14 cellular contexts compared by ENCODE assay signal in the genomic region with DNA sequence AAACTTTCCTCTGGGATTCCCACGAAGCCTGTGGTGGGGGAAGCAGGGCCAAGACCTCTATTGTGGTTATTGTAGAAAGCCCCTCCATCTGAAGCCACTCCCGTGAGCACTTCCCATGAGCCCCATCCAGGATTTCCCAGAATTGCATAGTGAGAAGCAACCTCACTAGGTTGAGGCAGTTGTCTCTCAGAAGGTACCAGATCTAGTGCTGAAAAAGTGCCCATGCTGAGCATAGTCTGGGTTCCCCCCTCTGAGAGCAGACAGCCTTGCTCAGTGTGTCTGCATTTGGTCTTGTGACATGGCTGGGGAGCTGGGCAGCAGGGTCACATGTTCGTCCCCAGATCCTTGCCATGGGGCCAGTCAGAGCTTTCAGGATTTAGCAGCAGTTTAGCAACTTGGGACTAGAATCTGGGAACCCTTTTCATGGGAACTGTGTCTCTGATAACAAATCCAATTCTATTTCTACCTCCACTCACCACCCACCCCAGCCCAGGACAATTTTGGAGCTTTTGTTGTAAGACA. TPM values are rescaled to one million over a fixed set of nuclear protein-coding genes. Genes with fewer than 3 reads are reported as not detected.
DNase-seq lines count a peak whose midpoint lies in the region; ATAC-seq and TF ChIP-seq lines count a peak whose summit lies in the region.
"Had no signal": no experiment of that assay in that cellular context is flagged by ENCODE, and none has a peak within 500 bp of the region (broad histone marks: within the 10 kb centered on the region; RNA-seq: fewer than 3 reads in every experiment).

No MANE protein-coding gene starts in this region.

- H3K27me3 Mint-ChIP-seq in activated CD4-positive, alpha-beta memory T cell treated with anti-CD3 and anti-CD28 coated beads, Interleukin-2, amount 10 ng/mL, durations not matched to agents 7 days and 5 days = no peaks in the 10 kb centered on the region
- H3K27me3 Mint-ChIP-seq in activated CD4-positive, alpha-beta memory T cell treated with anti-CD3 and anti-CD28 coated beads for 36 hours = no peaks in the 10 kb centered on the region
- H3K27me3 Mint-ChIP-seq: activated naive CD8-positive, alpha-beta T cell treated with anti-CD3 and anti-CD28 coated beads for 36 hours; effector memory CD8-positive, alpha-beta T cell; naive thymus-derived CD8-positive, alpha-beta T cell had no signal

- no peak overlapping the region for H3K4me3 ChIP-seq in thoracic aorta
- no peak overlapping the region for H3K4me3 ChIP-seq in brain microvascular endothelial cell (ENCODE audit: low read depth, low read length)

- peaks cover 18% of the 10 kb centered on the region for H3K36me3 ChIP-seq in thoracic aorta
- no peaks in the 10 kb centered on the region for H3K36me3 ChIP-seq in brain microvascular endothelial cell (replicated peaks)

- POLR2A ChIA-PET in activated CD4-positive, alpha-beta memory T cell treated with anti-CD3 and anti-CD28 coated beads, Interleukin-2, amount 10 ng/mL, durations not matched to agents 7 days and 5 days (lab: Charles Lee) = no interaction called here
- POLR2A ChIA-PET in activated CD4-positive, alpha-beta memory T cell treated with anti-CD3 and anti-CD28 coated beads for 36 hours (lab: Charles Lee) = no interaction called here

- H3K9me3 Mint-ChIP-seq in activated CD4-positive, alpha-beta memory T cell treated with anti-CD3 and anti-CD28 coated beads, Interleukin-2, amount 10 ng/mL, durations not matched to agents 7 days and 5 days = no peaks in the 10 kb centered on the region
- no peaks in the 10 kb centered on the region for H3K9me3 Mint-ChIP-seq in activated CD4-positive, alpha-beta memory T cell treated with anti-CD3 and anti-CD28 coated beads for 36 hours
- H3K9me3 Mint-ChIP-seq: activated naive CD8-positive, alpha-beta T cell treated with anti-CD3 and anti-CD28 coated beads for 36 hours; effector memory CD8-positive, alpha-beta T cell; naive thymus-derived CD8-positive, alpha-beta T cell had no signal

- H3K27ac ChIP-seq in epithelial cell of prostate (peak overlapping the region; percentile 80), thoracic aorta (peak overlapping the region; percentile 85 to 89), brain microvascular endothelial cell (no peak overlapping the region)

- H3K27me3 ChIP-seq in thoracic aorta (replicated peaks; ENCODE audit: insufficient read depth) = no peaks in the 10 kb centered on the region
- H3K27me3 ChIP-seq in brain microvascular endothelial cell (replicated peaks) = no peaks in the 10 kb centered on the region

- H3K9me3 ChIP-seq in thoracic aorta = no peaks in the 10 kb centered on the region

- H3K4me1 ChIP-seq in thoracic aorta (ENCODE audit: control insufficient read depth in 1 of 2, low read depth in 2 of 2) = peaks cover 32 to 46% of the 10 kb centered on the region in 2 donors

- CTCF ChIA-PET in activated CD4-positive, alpha-beta memory T cell treated with anti-CD3 and anti-CD28 coated beads, Interleukin-2, amount 10 ng/mL, durations not matched to agents 7 days and 5 days (lab: Charles Lee) = interaction anchor here (1.6 kb wide), 1 partner anchor 220 kb away, joined by 4 read pairs; no protein-coding TSS in a partner anchor
- CTCF ChIA-PET in activated CD4-positive, alpha-beta memory T cell treated with anti-CD3 and anti-CD28 coated beads for 36 hours (lab: Charles Lee) = interaction anchor here (0.6 to 12.3 kb wide), 4 partner anchors 10 to 309 kb away, joined by 3 to 184 read pairs (median 4); no protein-coding TSS in a partner anchor

- no peak for DNase-seq in activated CD4-positive, alpha-beta memory T cell treated with anti-CD3 and anti-CD28 coated beads, Interleukin-2, amount 10 ng/mL, durations not matched to agents 7 days and 5 days
- no peak for DNase-seq in activated CD4-positive, alpha-beta memory T cell treated with anti-CD3 and anti-CD28 coated beads for 36 hours
- DNase-seq in epithelial cell of prostate (ENCODE audit: low read depth, low spot score) (no peak), midbrain (lab: John Stamatoyannopoulos, UW) (peak; percentile 77), thoracic aorta (ENCODE audit: low spot score) (no peak), NCI-H510A treated with DMSO at 0.1 percent for 48 hours (lab: John Stamatoyannopoulos, UW) (no peak), brain microvascular endothelial cell (no peak)
- DNase-seq: activated naive CD8-positive, alpha-beta T cell treated with anti-CD3 and anti-CD28 coated beads for 36 hours; effector memory CD8-positive, alpha-beta T cell; naive thymus-derived CD8-positive, alpha-beta T cell; NCI-H146; NCI-H774; stimulated activated naive CD4-positive, alpha-beta T cell treated with Interleukin-2 at 50 U/mL for 16 hours had no signal

- peaks cover 27% of the 10 kb centered on the region for H3K4me1 Mint-ChIP-seq in activated CD4-positive, alpha-beta memory T cell treated with anti-CD3 and anti-CD28 coated beads, Interleukin-2, amount 10 ng/mL, durations not matched to agents 7 days and 5 days
- H3K4me1 Mint-ChIP-seq in activated CD4-positive, alpha-beta memory T cell treated with anti-CD3 and anti-CD28 coated beads for 36 hours (ENCODE audit: low read depth) = no peaks in the 10 kb centered on the region
- H3K4me1 Mint-ChIP-seq: activated naive CD8-positive, alpha-beta T cell treated with anti-CD3 and anti-CD28 coated beads for 36 hours had no signal

- no peak overlapping the region for H3K4me3 Mint-ChIP-seq in activated CD4-positive, alpha-beta memory T cell treated with anti-CD3 and anti-CD28 coated beads, Interleukin-2, amount 10 ng/mL, durations not matched to agents 7 days and 5 days
- H3K4me3 Mint-ChIP-seq in activated CD4-positive, alpha-beta memory T cell treated with anti-CD3 and anti-CD28 coated beads for 36 hours = no peak overlapping the region
- H3K4me3 Mint-ChIP-seq: activated naive CD8-positive, alpha-beta T cell treated with anti-CD3 and anti-CD28 coated beads for 36 hours; effector memory CD8-positive, alpha-beta T cell; naive thymus-derived CD8-positive, alpha-beta T cell had no signal

- H3K36me3 Mint-ChIP-seq in activated CD4-positive, alpha-beta memory T cell treated with anti-CD3 and anti-CD28 coated beads, Interleukin-2, amount 10 ng/mL, durations not matched to agents 7 days and 5 days (ENCODE audit: low read depth) = peaks cover 57% of the 10 kb centered on the region
- peaks cover 25% of the 10 kb centered on the region for H3K36me3 Mint-ChIP-seq in activated CD4-positive, alpha-beta memory T cell treated with anti-CD3 and anti-CD28 coated beads for 36 hours

- no peak for ATAC-seq in thoracic aorta (ENCODE audit: insufficient number of reproducible peaks, low FRiP score, low read depth)
- no peak for ATAC-seq in GM18907 (IDR thresholded peaks at IDR 0.05; ENCODE audit: unreplicated experiment)
- ATAC-seq: effector memory CD8-positive, alpha-beta T cell; naive thymus-derived CD8-positive, alpha-beta T cell had no signal

- peak overlapping the region; percentile 72 for H3K27ac Mint-ChIP-seq in activated CD4-positive, alpha-beta memory T cell treated with anti-CD3 and anti-CD28 coated beads, Interleukin-2, amount 10 ng/mL, durations not matched to agents 7 days and 5 days
- H3K27ac Mint-ChIP-seq in activated CD4-positive, alpha-beta memory T cell treated with anti-CD3 and anti-CD28 coated beads for 36 hours = no peak overlapping the region
- H3K27ac Mint-ChIP-seq: activated naive CD8-positive, alpha-beta T cell treated with anti-CD3 and anti-CD28 coated beads for 36 hours had no signal

- TF ChIP-seq CTCF in thoracic aorta (IDR thresholded peaks at IDR 0.05) (no peak), brain microvascular endothelial cell (IDR thresholded peaks at IDR 0.05; ENCODE audit: low read depth, low read length, missing control alignments) (no peak)

- in situ Hi-C loops in brain microvascular endothelial cell (cut with HindIII; ENCODE audit: low pct_ligation_motif_present, low sequenced_read_pairs) = no loop called here

- intact Hi-C loops in activated CD4-positive, alpha-beta memory T cell treated with anti-CD3 and anti-CD28 coated beads for 36 hours (cut with micrococcal nuclease) = no loop called here

RNA-seq across cellular contexts. Expression of a gene that starts 38.7 kb away (rescaled TPM):
- total RNA-seq in activated CD4-positive, alpha-beta memory T cell treated with anti-CD3 and anti-CD28 coated beads, Interleukin-2, amount 10 ng/mL, durations not matched to agents 7 days and 5 days = 10 to 100 TPM; 18.0 to 21.0 TPM
- total RNA-seq in activated CD4-positive, alpha-beta memory T cell treated with anti-CD3 and anti-CD28 coated beads for 36 hours = 10 to 100 TPM; 11.5 to 13.0 TPM
- 10 to 100 TPM in 1 of 2 donors, 1 to 10 TPM in 1; 9.2 to 14.3 TPM for total RNA-seq in thoracic aorta
